ENCODE assay signal across 9 cellular contexts in the genomic region with DNA sequence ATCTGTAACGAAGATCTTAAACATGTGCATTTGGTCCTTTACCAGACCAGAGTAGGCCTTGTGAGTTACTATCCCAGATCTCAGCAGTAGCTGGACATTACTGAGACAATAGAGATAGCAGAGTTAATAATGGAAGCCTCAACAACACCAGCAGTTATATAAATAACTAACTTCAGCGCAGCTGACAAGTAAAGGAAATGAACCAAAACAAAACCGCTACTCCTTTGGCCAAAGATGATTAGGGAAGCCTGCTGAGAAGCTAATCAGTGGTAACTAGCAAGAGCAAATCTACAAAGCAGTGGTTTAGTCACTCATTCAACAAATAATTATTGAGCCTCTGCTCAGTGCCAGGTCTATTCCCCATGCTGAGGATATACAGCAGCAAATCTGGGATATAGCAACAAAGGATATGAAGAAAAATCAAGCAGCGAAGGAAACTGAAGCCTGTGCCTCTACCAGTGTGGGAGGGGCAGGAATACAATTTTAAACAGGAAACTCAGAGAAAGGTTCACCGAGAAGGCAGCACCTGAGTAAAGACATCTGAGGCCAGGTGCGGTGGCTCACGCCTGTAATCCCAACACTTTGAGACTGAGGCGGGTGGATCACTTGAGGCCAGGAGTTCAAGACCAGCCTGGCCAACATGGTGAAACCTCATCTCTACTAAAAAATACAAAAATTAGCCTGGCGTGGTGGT.
DNase-seq lines count a peak whose midpoint lies in the region; ATAC-seq, FAIRE-seq and TF ChIP-seq lines count a peak whose summit lies in the region.
"Had no signal": no experiment of that assay in that cellular context is flagged by ENCODE, and none has a peak within 500 bp of the region (broad histone marks: within the 10 kb centered on the region; RNA-seq: fewer than 3 reads in every experiment).

No MANE protein-coding gene starts in this region.

- H3K4me1 Mint-ChIP-seq in activated naive CD4-positive, alpha-beta T cell treated with anti-CD3 and anti-CD28 coated beads for 36 hours (ENCODE audit: low read depth) = peaks cover 80% of the 10 kb centered on the region

- peak overlapping the region; percentile 77 for H3K27ac Mint-ChIP-seq in activated naive CD4-positive, alpha-beta T cell treated with anti-CD3 and anti-CD28 coated beads for 36 hours

- H3K27ac ChIP-seq in K562 (ENCODE audit: extremely low read depth, low read depth, low read length) = peak overlapping the region; percentile 29; the same call in 1 of the 3 replicates
- peak overlapping the region in 3 of 4 donors; percentile 35 to 53 (median 46) for H3K27ac ChIP-seq in transverse colon
- no peak overlapping the region for H3K27ac ChIP-seq in pancreas

- BruUV-seq in K562 (replicated peaks; lab: Mats Ljungman, UMichigan) = no TSS peak

- no peaks in the 10 kb centered on the region for H3K79me2 ChIP-seq in K562 (ENCODE audit: control insufficient read depth, insufficient read depth, low read length)

- FAIRE-seq in K562 (lab: Jason Lieb, UNC) = peak; percentile 29
- no peak for FAIRE-seq in pancreas (lab: Jason Lieb, UNC)
- FAIRE-seq: TTC549 had no signal

- DNase-seq in activated naive CD4-positive, alpha-beta T cell treated with anti-CD3 and anti-CD28 coated beads for 36 hours = peak; percentile 31
- no peak for DNase-seq in activated naive CD4-positive, alpha-beta T cell treated with Interleukin-2 at 50 U/mL for 16 hours
- DNase-seq in Kasumi-1 (lab: John Stamatoyannopoulos, UW) = peak; percentile 41 to 49
- no peak for DNase-seq in K562 (ENCODE audit: extremely low read depth in 1 of 4, low spot score in 3 of 4)
- no peak for DNase-seq in transverse colon
- DNase-seq in pancreas = no peak
- no peak for DNase-seq in NCI-H2196 (lab: John Stamatoyannopoulos, UW; ENCODE audit: unreplicated experiment)
- DNase-seq in mucosa of gallbladder (ENCODE audit: low spot score) = no peak

- no peak for ATAC-seq in K562
- ATAC-seq in pancreas = no peak

- peaks cover 33% of the 10 kb centered on the region for H3K36me3 Mint-ChIP-seq in activated naive CD4-positive, alpha-beta T cell treated with anti-CD3 and anti-CD28 coated beads for 36 hours (ENCODE audit: low read depth)

- no peak for TF ChIP-seq EP300 in K562 (IDR thresholded peaks at IDR 0.05; ENCODE audit: low read length)
- TF ChIP-seq EP300 in transverse colon (IDR thresholded peaks at IDR 0.05; ENCODE audit: low read depth) = no peak

- in situ Hi-C loops in K562 (cut with MboI) (no loop called here), transverse colon (cut with MboI; ENCODE audit: low pct_ligation_motif_present in 1 of 4, low pct_unique_long_range_greater_than_20kb in 1 of 4, low sequenced_read_pairs in 3 of 4) (no loop called here)

- H3K4me3 Mint-ChIP-seq in activated naive CD4-positive, alpha-beta T cell treated with anti-CD3 and anti-CD28 coated beads for 36 hours = peak overlapping the region; percentile 51

- WGBS in K562 (ENCODE audit: insufficient coverage, low coverage, missing lambda C conversion rate) = 37% methylated on average over 9 of the region's 9 CpGs
- WGBS in transverse colon (ENCODE audit: low coverage in 1 of 2), 2 donors = 65 to 86% methylated on average over 6 to 9 of the region's 9 CpGs
- 63 to 75% methylated on average over 9 of the region's 9 CpGs for WGBS in pancreas, 2 donors

- POLR2A ChIA-PET in K562 (lab: Yijun Ruan, JAX) = no interaction called here

- H3K4me1 ChIP-seq in K562 (replicated peaks in 1 of 2; ENCODE audit: control insufficient read depth in 2 of 2, insufficient read depth in 2 of 2, low read length in 2 of 2) (peaks cover 6 to 11% of the 10 kb centered on the region in 2 experiments; a peak in 4 of 5 replicates), transverse colon (peaks cover 0 to 8% (median 0%) of the 10 kb centered on the region in 4 donors), pancreas (no peaks in the 10 kb centered on the region)

- H3K9ac ChIP-seq in K562 (ENCODE audit: insufficient read depth in 1 of 2, low read depth in 2 of 2, low read length in 2 of 2) = no peak overlapping the region

- no peak overlapping the region for H3K4me3 ChIP-seq in K562
- no peak overlapping the region for H3K4me3 ChIP-seq in transverse colon
- no peak overlapping the region for H3K4me3 ChIP-seq in pancreas

- H3K27me3 ChIP-seq in K562 (ENCODE audit: control insufficient read depth in 2 of 2, insufficient read depth in 2 of 2, low read length in 2 of 2) = no peaks in the 10 kb centered on the region
- no peaks in the 10 kb centered on the region for H3K27me3 ChIP-seq in transverse colon
- H3K27me3 ChIP-seq in pancreas = no peaks in the 10 kb centered on the region

- CTCF ChIA-PET in activated naive CD4-positive, alpha-beta T cell treated with anti-CD3 and anti-CD28 coated beads for 36 hours (lab: Charles Lee) = interaction anchor here (0.6 kb wide), 2 partner anchors 850 to 872 kb away, joined by 3 read pairs; no protein-coding TSS in a partner anchor
- CTCF ChIA-PET in K562 (lab: Yijun Ruan, JAX; ENCODE audit: low intra/inter-chr PET ratio) = no interaction called here

- no peak overlapping the region for H3K4me2 ChIP-seq in K562 (ENCODE audit: insufficient read depth, low read length)

- TF ChIP-seq POLR2A in K562 (conservative IDR thresholded peaks at IDR 0.05) (no peak), transverse colon (IDR thresholded peaks at IDR 0.05) (no peak)

- H3K9me3 Mint-ChIP-seq in activated naive CD4-positive, alpha-beta T cell treated with anti-CD3 and anti-CD28 coated beads for 36 hours = no peaks in the 10 kb centered on the region

- intact Hi-C loops in activated naive CD4-positive, alpha-beta T cell treated with anti-CD3 and anti-CD28 coated beads for 36 hours (cut with micrococcal nuclease) = loop anchor here (5.0 to 10.0 kb wide), 3 partner anchors 563 to 1020 kb away; no protein-coding TSS in a partner anchor
- intact Hi-C loops in K562 (cut with micrococcal nuclease) = no loop called here
- intact Hi-C loops in transverse colon (cut with DNase I; ENCODE audit: low total_unique reads) = no loop called here
- intact Hi-C loops in pancreas (cut with DNase I) = no loop called here

- no peaks in the 10 kb centered on the region for H3K36me3 ChIP-seq in K562 (ENCODE audit: control insufficient read depth, insufficient read depth, low read length)
- H3K36me3 ChIP-seq in transverse colon = no peaks in the 10 kb centered on the region
- H3K36me3 ChIP-seq in pancreas = no peaks in the 10 kb centered on the region

- no peaks in the 10 kb centered on the region for H3K27me3 Mint-ChIP-seq in activated naive CD4-positive, alpha-beta T cell treated with anti-CD3 and anti-CD28 coated beads for 36 hours (ENCODE audit: low read depth)

- no peak for TF ChIP-seq RAD21 in K562 (CRISPR knock-in tag; conservative IDR thresholded peaks at IDR 0.05 in 1 of 2, IDR thresholded peaks at IDR 0.05 in 1 of 2)

- no peak for TF ChIP-seq CTCF in K562 (IDR thresholded peaks at IDR 0.05 in 2 of 3, conservative IDR thresholded peaks at IDR 0.05 in 1 of 3; ENCODE audit: insufficient read depth in 2 of 3, low read depth in 1 of 3, low read length in 3 of 3)
- no peak for TF ChIP-seq CTCF in transverse colon (IDR thresholded peaks at IDR 0.05)
- no peak for TF ChIP-seq CTCF in pancreas (IDR thresholded peaks at IDR 0.05)

- peak overlapping the region; percentile 55; the same call in 1 of the 2 replicates for H2AFZ ChIP-seq in K562 (ENCODE audit: low read depth, low read length)

- no peaks in the 10 kb centered on the region for H4K20me1 ChIP-seq in K562 (replicated peaks; ENCODE audit: control insufficient read depth, insufficient read depth, low read length)

- H3K9me1 ChIP-seq in K562 (ENCODE audit: control insufficient read depth, insufficient read depth, low read length) = no peaks in the 10 kb centered on the region

- H3K9me3 ChIP-seq in K562 (replicated peaks; ENCODE audit: control insufficient read depth, insufficient read depth, low read depth, low read length) (no peaks in the 10 kb centered on the region), transverse colon (no peaks in the 10 kb centered on the region), pancreas (no peaks in the 10 kb centered on the region)

TF ChIP-seq in K562, 482 proteins besides CTCF, POLR2A, EP300 and RAD21 (continues in another document):
- TF ChIP-seq, protein P1, sequence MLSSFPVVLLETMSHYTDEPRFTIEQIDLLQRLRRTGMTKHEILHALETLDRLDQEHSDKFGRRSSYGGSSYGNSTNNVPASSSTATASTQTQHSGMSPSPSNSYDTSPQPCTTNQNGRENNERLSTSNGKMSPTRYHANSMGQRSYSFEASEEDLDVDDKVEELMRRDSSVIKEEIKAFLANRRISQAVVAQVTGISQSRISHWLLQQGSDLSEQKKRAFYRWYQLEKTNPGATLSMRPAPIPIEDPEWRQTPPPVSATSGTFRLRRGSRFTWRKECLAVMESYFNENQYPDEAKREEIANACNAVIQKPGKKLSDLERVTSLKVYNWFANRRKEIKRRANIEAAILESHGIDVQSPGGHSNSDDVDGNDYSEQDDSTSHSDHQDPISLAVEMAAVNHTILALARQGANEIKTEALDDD (IDR thresholded peaks at IDR 0.05) = peak; percentile 98
- TF ChIP-seq, protein P2, sequence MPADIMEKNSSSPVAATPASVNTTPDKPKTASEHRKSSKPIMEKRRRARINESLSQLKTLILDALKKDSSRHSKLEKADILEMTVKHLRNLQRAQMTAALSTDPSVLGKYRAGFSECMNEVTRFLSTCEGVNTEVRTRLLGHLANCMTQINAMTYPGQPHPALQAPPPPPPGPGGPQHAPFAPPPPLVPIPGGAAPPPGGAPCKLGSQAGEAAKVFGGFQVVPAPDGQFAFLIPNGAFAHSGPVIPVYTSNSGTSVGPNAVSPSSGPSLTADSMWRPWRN (IDR thresholded peaks at IDR 0.05; ENCODE audit: low read depth) = no peak
- no peak for TF ChIP-seq SP2 (IDR thresholded peaks at IDR 0.05; ENCODE audit: extremely low read depth, low read depth, low read length, poor library complexity, severe bottlenecking)
- TF ChIP-seq FOXA3 (CRISPR knock-in tag; conservative IDR thresholded peaks at IDR 0.05 in 1 of 2, IDR thresholded peaks at IDR 0.05 in 1 of 2) = peak in 1 of 2 experiments; percentile 22; a peak in 1 of 4 replicates
- TF ChIP-seq, protein P3, sequence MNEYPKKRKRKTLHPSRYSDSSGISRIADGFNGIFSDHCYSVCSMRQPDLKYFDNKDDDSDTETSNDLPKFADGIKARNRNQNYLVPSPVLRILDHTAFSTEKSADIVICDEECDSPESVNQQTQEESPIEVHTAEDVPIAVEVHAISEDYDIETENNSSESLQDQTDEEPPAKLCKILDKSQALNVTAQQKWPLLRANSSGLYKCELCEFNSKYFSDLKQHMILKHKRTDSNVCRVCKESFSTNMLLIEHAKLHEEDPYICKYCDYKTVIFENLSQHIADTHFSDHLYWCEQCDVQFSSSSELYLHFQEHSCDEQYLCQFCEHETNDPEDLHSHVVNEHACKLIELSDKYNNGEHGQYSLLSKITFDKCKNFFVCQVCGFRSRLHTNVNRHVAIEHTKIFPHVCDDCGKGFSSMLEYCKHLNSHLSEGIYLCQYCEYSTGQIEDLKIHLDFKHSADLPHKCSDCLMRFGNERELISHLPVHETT (CRISPR knock-in tag; conservative IDR thresholded peaks at IDR 0.05 in 1 of 2, IDR thresholded peaks at IDR 0.05 in 1 of 2) = no peak
- no peak for TF ChIP-seq ZNF124 (CRISPR knock-in tag; IDR thresholded peaks at IDR 0.05)
- TF ChIP-seq CBFA2T3 (IDR thresholded peaks at IDR 0.05) = 0 out of 2 replicates have a peak, but pooled peaks have one; percentile 30

Comparison
In these comparisons a context has a peak if more than half of its experiments do, and no peak if none do; other contexts are left out.
1. DNase-seq: peak in activated naive CD4-positive, alpha-beta T cell treated with anti-CD3 and anti-CD28 coated beads for 36 hours (single experiment) and Kasumi-1 (2 of 2); none in activated naive CD4-positive, alpha-beta T cell treated with Interleukin-2 at 50 U/mL for 16 hours (single experiment), K562 (0 of 4), transverse colon (single experiment), pancreas (0 of 6), NCI-H2196 (single experiment) and mucosa of gallbladder (single experiment).
2. H3K27ac ChIP-seq: peak in K562 (single experiment) and transverse colon (3 of 4); none in pancreas (0 of 4).